ENCODE assay signal across 1 cellular context in genomic region chr3:177467268-177467985, GRCh38.
TF ChIP-seq lines count a peak whose summit lies in the region.

No MANE protein-coding gene starts in this region.

TF ChIP-seq in IMR-90, 13 proteins besides CTCF, POLR2A, EP300 and RAD21 (continued from another document):
- TF ChIP-seq ELK1 (IDR thresholded peaks at IDR 0.05; ENCODE audit: borderline replicate concordance, low read depth, low read length) = no peak
- no peak for TF ChIP-seq BHLHE40 (IDR thresholded peaks at IDR 0.05; ENCODE audit: low read depth, low read length)
